9 cellular contexts compared by ENCODE assay signal in genomic region chr17:11285946-11286345, GRCh38. TPM values are rescaled to one million over a fixed set of nuclear protein-coding genes. Genes with fewer than 3 reads are reported as not detected.
"Had no signal": no experiment of that assay in that cellular context is flagged by ENCODE, and none has a peak within 500 bp of the region (broad histone marks: within the 10 kb centered on the region; RNA-seq: fewer than 3 reads in every experiment).

No MANE protein-coding gene starts in this region.

- DNase-seq: H7, HCEC 1CT, KBM-7 had no signal

- FAIRE-seq: HepG2 had no signal

- H3K27me3 Mint-ChIP-seq: IgD-negative memory B cell had no signal

- H3K4me2 ChIP-seq: GM23338 had no signal

- H3K4me3 ChIP-seq: GM23338 had no signal

- H3K27ac ChIP-seq: HL-60 had no signal

- H3K4me1 Mint-ChIP-seq: GM23338, IgD-negative memory B cell had no signal

- H2AFZ ChIP-seq: GM23338 had no signal

- H3K4me3 Mint-ChIP-seq: GM23338 had no signal

- H3K27ac Mint-ChIP-seq: GM23338, IgD-negative memory B cell had no signal

RNA-seq across cellular contexts. Expression of gene SHISA6, which starts 44.9 kb away (rescaled TPM):
- total RNA-seq: H4, HepG2, HT1080 had no signal
- polyA plus RNA-seq: GM23338, HepG2, IgD-negative memory B cell had no signal
